8 cellular contexts compared by ENCODE assay signal in the genomic region with DNA sequence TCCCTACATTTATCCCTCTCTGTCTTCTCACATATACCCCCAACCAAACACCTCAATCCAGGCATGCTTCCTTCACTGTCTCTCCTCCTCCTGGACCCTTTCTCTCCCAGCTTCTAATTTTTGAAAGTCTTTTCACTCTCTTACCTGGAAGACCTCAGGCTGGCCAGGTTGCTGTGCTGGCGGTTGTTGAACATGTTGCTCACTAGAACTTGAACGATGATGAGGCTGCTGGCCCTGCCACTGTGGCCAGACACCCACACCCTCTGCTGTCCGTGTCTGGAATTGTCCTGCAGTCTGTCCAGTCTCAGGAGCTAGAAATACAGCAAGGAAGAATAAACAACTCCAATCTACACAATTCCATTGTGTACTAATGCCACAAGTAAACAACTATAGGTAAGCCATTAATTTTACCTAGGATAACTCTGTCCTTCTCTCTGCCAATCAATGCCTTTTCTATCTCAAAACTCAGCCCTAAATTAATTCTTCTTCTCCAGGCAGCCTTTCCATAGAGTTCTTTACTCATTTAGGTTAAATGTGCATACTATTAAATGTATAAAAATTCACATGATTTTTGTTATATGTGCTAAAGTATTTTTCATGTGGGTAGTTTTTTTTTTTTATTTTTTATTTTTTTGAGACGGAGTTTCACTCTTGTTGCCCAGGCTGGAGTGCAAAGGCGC. TPM values are rescaled to one million over a fixed set of nuclear protein-coding genes. Genes with fewer than 3 reads are reported as not detected.
A peak's percentile ranks its signal among the peaks of the same experiment; 100 is the strongest.
DNase-seq lines count a peak whose midpoint lies in the region; ATAC-seq and TF ChIP-seq lines count a peak whose summit lies in the region.

No MANE protein-coding gene starts in this region.

- TF ChIP-seq CTCF in Caco-2 (IDR thresholded peaks at IDR 0.05; ENCODE audit: insufficient read depth in 1 of 2, low read depth in 1 of 2, low read length in 1 of 2, severe bottlenecking in 1 of 2, unreplicated experiment in 1 of 2), result peak; percentile 63 to 82
- peak; percentile 90 to 95 for TF ChIP-seq CTCF in mammary epithelial cell (conservative IDR thresholded peaks at IDR 0.05 in 1 of 2, IDR thresholded peaks at IDR 0.05 in 1 of 2; ENCODE audit: extremely low read depth in 1 of 2, insufficient read depth in 1 of 2, low read depth in 1 of 2, low read length in 2 of 2)
- TF ChIP-seq CTCF in left lung (IDR thresholded peaks at IDR 0.05), result peak; percentile 62 to 66
- peak; percentile 82 for TF ChIP-seq CTCF in type B pancreatic cell (conservative IDR thresholded peaks at IDR 0.05)

- no peaks in the 10 kb centered on the region for H4K20me1 ChIP-seq in mammary epithelial cell (ENCODE audit: insufficient read depth, low read length)

- H3K4me3 Mint-ChIP-seq in Caco-2 (ENCODE audit: unreplicated experiment) (no peak overlapping the region), type B pancreatic cell (no peak overlapping the region)

- H3K27me3 Mint-ChIP-seq in Caco-2 (ENCODE audit: insufficient read depth, unreplicated experiment) (no peaks in the 10 kb centered on the region), type B pancreatic cell (no peaks in the 10 kb centered on the region)

- H3K9me3 ChIP-seq in Caco-2 (no peaks in the 10 kb centered on the region), HAP-1 (no peaks in the 10 kb centered on the region), mammary epithelial cell (replicated peaks; ENCODE audit: insufficient read depth, low read length) (no peaks in the 10 kb centered on the region), left lung (no peaks in the 10 kb centered on the region)

- ATAC-seq in left lung (peak; percentile 94), GM19023 (IDR thresholded peaks at IDR 0.05; ENCODE audit: unreplicated experiment) (no peak)

- no peak overlapping the region for H3K9ac ChIP-seq in mammary epithelial cell (ENCODE audit: insufficient read depth, low read length)

- dilution Hi-C loops in mammary epithelial cell (cut with HindIII; ENCODE audit: low sequenced_read_pairs), result no loop called here

- H3K4me3 ChIP-seq in Caco-2 (ENCODE audit: low read depth, low read length) (no peak overlapping the region), HAP-1 (no peak overlapping the region), mammary epithelial cell (replicated peaks in 1 of 3; ENCODE audit: insufficient read depth in 1 of 3, low read depth in 2 of 3, low read length in 3 of 3) (no peak overlapping the region), left lung (no peak overlapping the region)

- H3K4me2 ChIP-seq in mammary epithelial cell (ENCODE audit: insufficient read depth, low read depth, low read length), result no peak overlapping the region

- CTCF ChIA-PET in Caco-2 (lab: Charles Lee) (interaction anchor here (0.6 to 2.1 kb wide), 18 partner anchors 13 to 542 kb away, joined by 3 to 36 read pairs (median 5); a partner anchor contains a TSS), mammary epithelial cell (lab: Charles Lee; ENCODE audit: low non-redundant PET) (interaction anchor here (0.6 to 0.7 kb wide), 3 partner anchors 17 to 64 kb away, joined by 5 to 6 read pairs (median 6); a partner anchor contains a TSS)

- H3K36me3 ChIP-seq in Caco-2 (ENCODE audit: control insufficient read depth, insufficient read depth, low read length) (no peaks in the 10 kb centered on the region; the same call in 1 of the 2 replicates), HAP-1 (replicated peaks) (peaks cover 40% of the 10 kb centered on the region), mammary epithelial cell (ENCODE audit: insufficient read depth, low read length) (peaks cover 6% of the 10 kb centered on the region), left lung (peaks cover 0 to 76% of the 10 kb centered on the region in 2 donors)

- H3K9me3 Mint-ChIP-seq in Caco-2 (ENCODE audit: unreplicated experiment), result no peaks in the 10 kb centered on the region
- H3K9me3 Mint-ChIP-seq in type B pancreatic cell, result no peaks in the 10 kb centered on the region

- BruUV-seq in Caco-2 (replicated peaks; lab: Mats Ljungman, UMichigan) (no TSS peak), mammary epithelial cell (replicated peaks; lab: Mats Ljungman, UMichigan) (no TSS peak)

- WGBS in mammary epithelial cell (ENCODE audit: low coverage, missing lambda C conversion rate), result 42% methylated on average over 5 of the region's 5 CpGs

- intact Hi-C loops in Caco-2 (cut with micrococcal nuclease; ENCODE audit: unreplicated experiment), result loop anchor here (1.0 to 5.0 kb wide), 4 partner anchors 51 to 251 kb away; a partner anchor contains a TSS
- intact Hi-C loops in mammary epithelial cell (cut with micrococcal nuclease), result loop anchor here (1.0 to 5.0 kb wide), 7 partner anchors 116 to 556 kb away; a partner anchor contains a TSS
- intact Hi-C loops in left lung (cut with DNase I), result no loop called here

- no peak overlapping the region for H2AFZ ChIP-seq in mammary epithelial cell (ENCODE audit: low read depth, low read length)

- in situ Hi-C loops in HAP-1 (cut with MboI; ENCODE audit: low sequenced_read_pairs) (no loop called here), mammary epithelial cell (cut with MboI; ENCODE audit: low sequenced_read_pairs in 2 of 2) (loop anchor here in 1 of 2 donors (10.0 kb wide), 1 partner anchor 258 kb away; no protein-coding TSS in a partner anchor)

- H3K4me1 Mint-ChIP-seq in Caco-2 (ENCODE audit: low read depth, unreplicated experiment) (no peaks in the 10 kb centered on the region), type B pancreatic cell (ENCODE audit: unreplicated experiment) (peaks cover 6% of the 10 kb centered on the region)

- H3K4me1 ChIP-seq in Caco-2 (peaks cover 27% of the 10 kb centered on the region), HAP-1 (no peaks in the 10 kb centered on the region), mammary epithelial cell (ENCODE audit: insufficient read depth, low read length) (peaks cover 14% of the 10 kb centered on the region), left lung (peaks cover 8 to 10% of the 10 kb centered on the region in 2 donors)

- DNase-seq in Caco-2, result peak; percentile 70 to 79
- peak; percentile 26 to 67 for DNase-seq in HAP-1 (ENCODE audit: low spot score in 2 of 2)
- peak; percentile 32 for DNase-seq in NCI-H82 treated with DMSO at 0.1 percent for 48 hours (lab: John Stamatoyannopoulos, UW; ENCODE audit: unreplicated experiment)
- peak; percentile 61 for DNase-seq in mammary epithelial cell
- DNase-seq in left lung, result peak; percentile 75 to 78
- DNase-seq in type B pancreatic cell (ENCODE audit: extremely low spot score, unreplicated experiment), result no peak
- DNase-seq in activated CD4-positive, CD25-positive, alpha-beta regulatory T cell (lab: John Stamatoyannopoulos, UW), result no peak

- H3K79me2 ChIP-seq in mammary epithelial cell (ENCODE audit: insufficient read depth, low read length), result no peaks in the 10 kb centered on the region

- no peak overlapping the region for H3K27ac Mint-ChIP-seq in Caco-2 (ENCODE audit: unreplicated experiment)
- H3K27ac Mint-ChIP-seq in type B pancreatic cell, result no peak overlapping the region

- no peak overlapping the region for H3K27ac ChIP-seq in mammary epithelial cell (ENCODE audit: insufficient read depth, low read depth, low read length)
- no peak overlapping the region for H3K27ac ChIP-seq in left lung

- POLR2A ChIA-PET in Caco-2 (lab: Charles Lee), result interaction anchor here (0.6 kb wide), 1 partner anchor 145 kb away, joined by 6 read pairs; no protein-coding TSS in a partner anchor

- no peaks in the 10 kb centered on the region for H3K27me3 ChIP-seq in Caco-2 (replicated peaks; ENCODE audit: control insufficient read depth, insufficient read depth, low read length)
- no peaks in the 10 kb centered on the region for H3K27me3 ChIP-seq in HAP-1 (ENCODE audit: low read depth)
- H3K27me3 ChIP-seq in mammary epithelial cell (ENCODE audit: insufficient read depth, low read length), result no peaks in the 10 kb centered on the region
- H3K27me3 ChIP-seq in left lung, result no peaks in the 10 kb centered on the region

- H3K36me3 Mint-ChIP-seq in Caco-2 (ENCODE audit: insufficient read depth, unreplicated experiment), result peaks cover 15% of the 10 kb centered on the region
- peaks cover 10% of the 10 kb centered on the region for H3K36me3 Mint-ChIP-seq in type B pancreatic cell

RNA-seq across cellular contexts. Expression of a gene that starts 5.1 kb away (rescaled TPM):
- total RNA-seq in Caco-2 (2022) (2.7 and 3.2 TPM in 2 replicates), mammary epithelial cell (1 to 10 TPM; 4.6 to 6.7 TPM), left lung (10 to 100 TPM; 19.9 to 54.5 TPM), type B pancreatic cell (ENCODE audit: low replicate concordance) (4.1 and 16.7 TPM in 2 replicates)
- polyA plus RNA-seq in mammary epithelial cell, result 2.2 TPM
- polyA minus RNA-seq in mammary epithelial cell, result 1.6 TPM

RNA-seq across cellular contexts. Expression of a gene that starts 47.6 kb away (rescaled TPM):
- total RNA-seq in Caco-2 (2022) (0.84 and 1.3 TPM in 2 replicates), mammary epithelial cell (1 to 10 TPM in 1 of 2 donors, under 1 TPM in 1; 0.17 to 2.8 TPM), left lung (100 to 1,000 TPM; 320 to 473 TPM), type B pancreatic cell (ENCODE audit: low replicate concordance) (7.7 and 18.1 TPM in 2 replicates)
- polyA plus RNA-seq in mammary epithelial cell, result 2.5 TPM
- not detected for polyA minus RNA-seq in mammary epithelial cell

Comparison
In these comparisons a context has a peak if more than half of its experiments do, and no peak if none do; other contexts are left out.
1. DNase-seq: peak in Caco-2 (2 of 2), HAP-1 (2 of 2), NCI-H82 treated with DMSO at 0.1 percent for 48 hours (single experiment), mammary epithelial cell (single experiment) and left lung (2 of 2); none in type B pancreatic cell (single experiment) and activated CD4-positive, CD25-positive, alpha-beta regulatory T cell (0 of 4).
2. RNA of a gene that starts 47.6 kb away (total RNA-seq): 320 to 473 TPM in left lung; 7.7 to 18.1 TPM in type B pancreatic cell, 0.17 to 2.8 TPM in mammary epithelial cell and 0.84 to 1.3 TPM in Caco-2; every median in the first group is over 10 times any median in the second.
3. intact Hi-C loops: an anchor here in Caco-2 (1.0 to 5.0 kb wide) and mammary epithelial cell (1.0 to 5.0 kb wide); none called in left lung.
4. Peak in every context shown above with its lines, with median percentiles within 50 percentile points of each other: CTCF ChIP-seq.